ENCODE assay signal across 17 cellular contexts in genomic region chr7:36906448-36906847, GRCh38.
A peak's percentile ranks its signal among the peaks of the same experiment; 100 is the strongest.
DNase-seq lines count a peak whose midpoint lies in the region; ATAC-seq and TF ChIP-seq lines count a peak whose summit lies in the region.
"Had no signal": no experiment of that assay in that cellular context is flagged by ENCODE, and none has a peak within 500 bp of the region (broad histone marks: within the 10 kb centered on the region; RNA-seq: fewer than 3 reads in every experiment).

No MANE protein-coding gene starts in this region.

- TF ChIP-seq POLR2A in body of pancreas (IDR thresholded peaks at IDR 0.05) (no peak), right lobe of liver (IDR thresholded peaks at IDR 0.05) (no peak)

- CTCF ChIA-PET in RWPE1 (lab: Yijun Ruan, JAX): no interaction called here

- no peak for ATAC-seq in body of pancreas
- ATAC-seq in right lobe of liver: peak; percentile 26 to 40 (median 37)
- ATAC-seq: GM23338, HCT116, PC-3 had no signal

- H3K4me1 ChIP-seq in body of pancreas (peaks cover 40% of the 10 kb centered on the region), right lobe of liver (peaks cover 0 to 29% (median 13%) of the 10 kb centered on the region in 4 donors)

- H3K4me3 ChIP-seq in body of pancreas (no peak overlapping the region), right lobe of liver (no peak overlapping the region)
- H3K4me3 ChIP-seq: GM23338 had no signal

- H3K36me3 ChIP-seq in body of pancreas (replicated peaks in 1 of 2; ENCODE audit: insufficient read depth in 1 of 2, low read depth in 2 of 2) (no peaks in the 10 kb centered on the region), right lobe of liver (no peaks in the 10 kb centered on the region)

- H3K27me3 ChIP-seq in body of pancreas (no peaks in the 10 kb centered on the region), right lobe of liver (no peaks in the 10 kb centered on the region)

- H3K27ac ChIP-seq in body of pancreas (peak overlapping the region; percentile 1 to 33 (median 21)), right lobe of liver (peak overlapping the region in 1 of 3 donors; percentile 6), RWPE1 (no peak overlapping the region)

- WGBS in body of pancreas, 2 donors: 78 to 86% methylated on average over 4 of the region's 4 CpGs
- 82% methylated on average over 4 of the region's 4 CpGs for WGBS in right lobe of liver (ENCODE audit: insufficient coverage, low coverage, low lambda C conversion rate, missing lambda C conversion rate)

- POLR2A ChIA-PET in RWPE1 (lab: Yijun Ruan, JAX; ENCODE audit: low non-redundant PET): no interaction called here

- DNase-seq in DMS153 treated with DMSO at 0.1 percent for 48 hours (lab: John Stamatoyannopoulos, UW; ENCODE audit: unreplicated experiment) (peak; percentile 17), NCI-H510A (lab: John Stamatoyannopoulos, UW) (peak; percentile 57), body of pancreas (peak in 1 of 4 donors; percentile 18), right lobe of liver (no peak), RWPE1 (ENCODE audit: low spot score) (no peak), NCI-H2227 treated with DMSO at 0.1 percent for 48 hours (lab: John Stamatoyannopoulos, UW) (no peak)
- no peak for DNase-seq in activated CD4-positive, alpha-beta T cell treated with anti-CD3 and anti-CD28 coated beads, Interleukin-2, amount 50 U/mL, for 48 hours
- DNase-seq: CD4-positive, CD25-positive, alpha-beta regulatory T cell; Kasumi-1; MM.1S; NCI-H1092 treated with DMSO at 0.1 percent for 48 hours; NCI-H1930; NCI-H2171; NCI-H524; PC-3 had no signal

- intact Hi-C loops in body of pancreas (cut with DNase I) (no loop called here), right lobe of liver (cut with DNase I) (no loop called here)

- H3K9me3 ChIP-seq in body of pancreas (no peaks in the 10 kb centered on the region), right lobe of liver (no peaks in the 10 kb centered on the region)

- TF ChIP-seq CTCF in body of pancreas (IDR thresholded peaks at IDR 0.05) (no peak), right lobe of liver (IDR thresholded peaks at IDR 0.05) (no peak), RWPE1 (conservative IDR thresholded peaks at IDR 0.05; ENCODE audit: low read depth) (no peak)

Comparison
In these comparisons a context has a peak if more than half of its experiments do, and no peak if none do; other contexts are left out.
1. DNase-seq: peak in DMS153 treated with DMSO at 0.1 percent for 48 hours (single experiment) and NCI-H510A (single experiment); none in right lobe of liver (0 of 3), RWPE1 (single experiment), activated CD4-positive, alpha-beta T cell treated with anti-CD3 and anti-CD28 coated beads, Interleukin-2, amount 50 U/mL, for 48 hours (0 of 2) and NCI-H2227 treated with DMSO at 0.1 percent for 48 hours (single experiment).